23 cellular contexts compared by ENCODE assay signal in genomic region chr12:62214847-62215246, GRCh38. TPM values are rescaled to one million over a fixed set of nuclear protein-coding genes. Genes with fewer than 3 reads are reported as not detected.
DNase-seq lines count a peak whose midpoint lies in the region; ATAC-seq, FAIRE-seq and TF ChIP-seq lines count a peak whose summit lies in the region.
"Had no signal": no experiment of that assay in that cellular context is flagged by ENCODE, and none has a peak within 500 bp of the region (broad histone marks: within the 10 kb centered on the region; RNA-seq: fewer than 3 reads in every experiment).

No MANE protein-coding gene starts in this region.

- H2AFZ ChIP-seq in H1 (ENCODE audit: low read length), result no peak overlapping the region

- H4K91ac ChIP-seq in H1 (replicated peaks; ENCODE audit: insufficient read length, low read length), result no peak overlapping the region

- no peaks in the 10 kb centered on the region for H3K36me3 ChIP-seq in H1 (ENCODE audit: control insufficient read depth in 2 of 4, insufficient read depth in 4 of 4, low read length in 3 of 4)
- no peaks in the 10 kb centered on the region for H3K36me3 ChIP-seq in upper lobe of right lung
- H3K36me3 ChIP-seq: adrenal gland, SJCRH30 had no signal

- TF ChIP-seq EP300 in H1 (IDR thresholded peaks at IDR 0.05; ENCODE audit: borderline replicate concordance in 1 of 2, low read depth in 2 of 2, low read length in 2 of 2), result no peak

- no peak overlapping the region for H3K56ac ChIP-seq in H1 (replicated peaks; ENCODE audit: insufficient read length, low read depth, low read length)

- TF ChIP-seq CTCF in H1 (IDR thresholded peaks at IDR 0.05; ENCODE audit: control extremely low read depth in 1 of 3, insufficient read depth in 1 of 3, low read depth in 1 of 3, low read length in 3 of 3) (no peak), upper lobe of right lung (IDR thresholded peaks at IDR 0.05) (no peak)

- H3K9me3 ChIP-seq in H1 (ENCODE audit: insufficient read depth in 2 of 2, low read depth in 1 of 2, low read length in 1 of 2), result no peaks in the 10 kb centered on the region
- H3K9me3 ChIP-seq in upper lobe of right lung, result no peaks in the 10 kb centered on the region
- H3K9me3 ChIP-seq: adrenal gland, SJCRH30 had no signal

- CTCF ChIA-PET in H1 (lab: Charles Lee; ENCODE audit: partially characterized antibody), result no interaction called here

- H3K9ac ChIP-seq in H1 (replicated peaks in 1 of 4; ENCODE audit: extremely low read depth in 1 of 4, low read depth in 3 of 4, low read length in 3 of 4), result no peak overlapping the region

- H3K4me1 ChIP-seq in H1 (replicated peaks in 1 of 4; ENCODE audit: control insufficient read depth in 3 of 4, insufficient read depth in 4 of 4, low read length in 3 of 4), result no peaks in the 10 kb centered on the region
- peaks cover 4% of the 10 kb centered on the region for H3K4me1 ChIP-seq in upper lobe of right lung
- H3K4me1 ChIP-seq: SJCRH30 had no signal

- no peaks in the 10 kb centered on the region for H3K79me2 ChIP-seq in H1 (ENCODE audit: control insufficient read depth in 1 of 2, insufficient read depth in 2 of 2, low read length in 2 of 2)

- H3K23me2 ChIP-seq in H1 (ENCODE audit: low read depth, low read length), result no peaks in the 10 kb centered on the region

- no peak for TF ChIP-seq RAD21 in H1 (IDR thresholded peaks at IDR 0.05 in 1 of 2, conservative IDR thresholded peaks at IDR 0.05 in 1 of 2; ENCODE audit: low read depth in 2 of 2, low read length in 2 of 2)

- intact Hi-C loops in upper lobe of right lung (cut with DNase I), result no loop called here

- no peak overlapping the region for H3K4me3 Mint-ChIP-seq in activated naive CD8-positive, alpha-beta T cell treated with anti-CD3 and anti-CD28 coated beads, Interleukin-2, amount 10 ng/mL, durations not matched to agents 7 days and 5 days
- no peak overlapping the region for H3K4me3 Mint-ChIP-seq in activated naive CD8-positive, alpha-beta T cell treated with anti-CD3 and anti-CD28 coated beads for 36 hours
- H3K4me3 Mint-ChIP-seq: central memory CD8-positive, alpha-beta T cell; effector memory CD8-positive, alpha-beta T cell; memory B cell; neural crest cell had no signal

- H3K27ac Mint-ChIP-seq in activated naive CD8-positive, alpha-beta T cell treated with anti-CD3 and anti-CD28 coated beads, Interleukin-2, amount 10 ng/mL, durations not matched to agents 7 days and 5 days, result no peak overlapping the region
- no peak overlapping the region for H3K27ac Mint-ChIP-seq in activated naive CD8-positive, alpha-beta T cell treated with anti-CD3 and anti-CD28 coated beads for 36 hours
- H3K27ac Mint-ChIP-seq: effector memory CD8-positive, alpha-beta T cell; memory B cell had no signal

- DNase-seq in activated naive CD8-positive, alpha-beta T cell treated with anti-CD3 and anti-CD28 coated beads, Interleukin-2, amount 10 ng/mL, durations not matched to agents 7 days and 5 days, result no peak
- DNase-seq in activated naive CD8-positive, alpha-beta T cell treated with anti-CD3 and anti-CD28 coated beads for 36 hours, result no peak
- DNase-seq in NOMO-1 (lab: John Stamatoyannopoulos, UW; ENCODE audit: unreplicated experiment in 2 of 2) (peak; percentile 51 to 75), H1 (ENCODE audit: low read depth in 1 of 2, low spot score in 2 of 2) (no peak), upper lobe of right lung (no peak), NCI-H748 treated with DMSO at 0.1 percent for 48 hours (lab: John Stamatoyannopoulos, UW) (no peak)
- DNase-seq: activated CD4-positive, alpha-beta T cell treated with anti-CD3 and anti-CD28 coated beads, Interleukin-2, amount 50 U/mL, for 1 hour; activated T-cell treated with anti-CD3 and anti-CD28 coated beads for 4 hours; adrenal gland; COR-L47; effector memory CD8-positive, alpha-beta T cell; NCI-H187 treated with DMSO at 0.1 percent for 48 hours; retina; SJCRH30; stimulated activated naive CD4-positive, alpha-beta T cell treated with Interleukin-2 at 50 U/mL for 16 hours; T1000 had no signal

- no peaks in the 10 kb centered on the region for H3K27me3 ChIP-seq in H1 (replicated peaks in 1 of 4; ENCODE audit: control insufficient read depth in 3 of 4, extremely low read depth in 1 of 4, insufficient read depth in 3 of 4, low read length in 3 of 4)
- H3K27me3 ChIP-seq in upper lobe of right lung, result no peaks in the 10 kb centered on the region
- H3K27me3 ChIP-seq: adrenal gland, SJCRH30 had no signal

- no peak overlapping the region for H4K8ac ChIP-seq in H1 (ENCODE audit: extremely low read depth, insufficient read depth, low read length)

- peaks cover 6% of the 10 kb centered on the region for H3K27me3 Mint-ChIP-seq in activated naive CD8-positive, alpha-beta T cell treated with anti-CD3 and anti-CD28 coated beads, Interleukin-2, amount 10 ng/mL, durations not matched to agents 7 days and 5 days
- peaks cover 5% of the 10 kb centered on the region for H3K27me3 Mint-ChIP-seq in activated naive CD8-positive, alpha-beta T cell treated with anti-CD3 and anti-CD28 coated beads for 36 hours

- no peak overlapping the region for H4K5ac ChIP-seq in H1 (ENCODE audit: insufficient read length, low read depth, low read length)

- H3K4me2 ChIP-seq in H1 (ENCODE audit: insufficient read depth in 1 of 2, low read depth in 2 of 2, low read length in 2 of 2), result no peak overlapping the region

- H2BK5ac ChIP-seq in H1 (ENCODE audit: low read depth, low read length), result no peak overlapping the region

- H3K4me1 Mint-ChIP-seq in activated naive CD8-positive, alpha-beta T cell treated with anti-CD3 and anti-CD28 coated beads, Interleukin-2, amount 10 ng/mL, durations not matched to agents 7 days and 5 days, result peaks cover 8% of the 10 kb centered on the region
- peaks cover 13% of the 10 kb centered on the region for H3K4me1 Mint-ChIP-seq in activated naive CD8-positive, alpha-beta T cell treated with anti-CD3 and anti-CD28 coated beads for 36 hours
- H3K4me1 Mint-ChIP-seq: memory B cell, neural crest cell had no signal

- H3K4ac ChIP-seq in H1 (replicated peaks; ENCODE audit: insufficient read length, low read depth, low read length), result no peak overlapping the region

- no peak for TF ChIP-seq POLR2A in H1 (IDR thresholded peaks at IDR 0.05; ENCODE audit: control extremely low read depth in 1 of 2, low read depth in 2 of 2, low read length in 2 of 2)

- H3K36me3 Mint-ChIP-seq in activated naive CD8-positive, alpha-beta T cell treated with anti-CD3 and anti-CD28 coated beads, Interleukin-2, amount 10 ng/mL, durations not matched to agents 7 days and 5 days, result no peaks in the 10 kb centered on the region
- no peaks in the 10 kb centered on the region for H3K36me3 Mint-ChIP-seq in activated naive CD8-positive, alpha-beta T cell treated with anti-CD3 and anti-CD28 coated beads for 36 hours
- H3K36me3 Mint-ChIP-seq: memory B cell had no signal

- H2BK12ac ChIP-seq in H1 (ENCODE audit: low read depth, low read length), result no peak overlapping the region

- H3K18ac ChIP-seq in H1 (ENCODE audit: extremely low read depth, low read length), result no peak overlapping the region

- H3K23ac ChIP-seq in H1 (ENCODE audit: insufficient read length), result no peak overlapping the region

- H3K9me3 Mint-ChIP-seq in activated naive CD8-positive, alpha-beta T cell treated with anti-CD3 and anti-CD28 coated beads, Interleukin-2, amount 10 ng/mL, durations not matched to agents 7 days and 5 days, result no peaks in the 10 kb centered on the region
- no peaks in the 10 kb centered on the region for H3K9me3 Mint-ChIP-seq in activated naive CD8-positive, alpha-beta T cell treated with anti-CD3 and anti-CD28 coated beads for 36 hours
- H3K9me3 Mint-ChIP-seq: central memory CD8-positive, alpha-beta T cell; effector memory CD8-positive, alpha-beta T cell; memory B cell; neural crest cell had no signal

- no peak overlapping the region for H3K14ac ChIP-seq in H1 (ENCODE audit: insufficient read length)

- ATAC-seq in activated naive CD8-positive, alpha-beta T cell treated with anti-CD3 and anti-CD28 coated beads, Interleukin-2, amount 10 ng/mL, durations not matched to agents 7 days and 5 days (ENCODE audit: low read depth), result peak; percentile 60
- peak; percentile 36 for ATAC-seq in upper lobe of right lung
- no peak for ATAC-seq in HG03159 (IDR thresholded peaks at IDR 0.05; ENCODE audit: unreplicated experiment)
- ATAC-seq in GM18861 (IDR thresholded peaks at IDR 0.05; ENCODE audit: unreplicated experiment), result no peak
- ATAC-seq: effector memory CD8-positive, alpha-beta T cell had no signal

- FAIRE-seq in H1 (lab: Jason Lieb, UNC), result no peak
- FAIRE-seq: islet of Langerhans, urothelium cell line had no signal

- no peaks in the 10 kb centered on the region for H4K20me1 ChIP-seq in H1 (replicated peaks in 1 of 2; ENCODE audit: control insufficient read depth in 1 of 2, insufficient read depth in 2 of 2, low read length in 2 of 2)

- H3K79me1 ChIP-seq in H1 (ENCODE audit: low read depth, low read length), result no peaks in the 10 kb centered on the region

- POLR2A ChIA-PET in activated naive CD8-positive, alpha-beta T cell treated with anti-CD3 and anti-CD28 coated beads, Interleukin-2, amount 10 ng/mL, durations not matched to agents 7 days and 5 days (lab: Charles Lee), result no interaction called here
- POLR2A ChIA-PET in H1 (lab: Charles Lee; ENCODE audit: partially characterized antibody), result no interaction called here

- H3K27ac ChIP-seq in H1 (ENCODE audit: low read depth, low read length) (no peak overlapping the region), upper lobe of right lung (no peak overlapping the region)
- H3K27ac ChIP-seq: adrenal gland, SJCRH30 had no signal

- H2BK20ac ChIP-seq in H1 (ENCODE audit: low read length), result no peak overlapping the region

- no peak overlapping the region for H3K4me3 ChIP-seq in H1 (ENCODE audit: extremely low read depth in 1 of 4, insufficient read depth in 2 of 4, low read depth in 3 of 4, low read length in 4 of 4)
- no peak overlapping the region for H3K4me3 ChIP-seq in upper lobe of right lung
- H3K4me3 ChIP-seq: adrenal gland, SJCRH30 had no signal

- no peak overlapping the region for H2BK15ac ChIP-seq in H1 (ENCODE audit: low read length)

- no peak overlapping the region for H2AK5ac ChIP-seq in H1 (ENCODE audit: low read depth, low read length)

- no peak overlapping the region for H2BK120ac ChIP-seq in H1 (replicated peaks; ENCODE audit: low read depth, low read length)

RNA-seq across cellular contexts. Expression of gene USP15, which starts 45.4 kb away (rescaled TPM):
- 100 to 1,000 TPM; 163 TPM for total RNA-seq in activated naive CD8-positive, alpha-beta T cell treated with anti-CD3 and anti-CD28 coated beads, Interleukin-2, amount 10 ng/mL, durations not matched to agents 7 days and 5 days
- 100 to 1,000 TPM; 118 to 137 TPM for total RNA-seq in activated naive CD8-positive, alpha-beta T cell treated with anti-CD3 and anti-CD28 coated beads for 36 hours
- total RNA-seq in H1 (2021; fragmentation: NEBNext Ultra II Directional; extraction: Animal tissue kit (Norgen Biotek cat#: 25700)), result 37.2 and 38.6 TPM in 2 replicates
- 6.8 and 12.7 TPM in 2 replicates for polyA plus RNA-seq in H1 (2011; rRNA removed)
- 14.1 TPM for polyA plus RNA-seq in H1 (2011; cell fraction: cytosol; rRNA removed)
- polyA plus RNA-seq in H1 (2011; cell fraction: nucleus; rRNA removed), result 11.5 TPM
- 15.6 to 27.7 TPM (median 19.5 TPM) in 4 replicates for polyA plus RNA-seq in H1 (2012, experiment 1 of 2)
- polyA plus RNA-seq in H1 (2012, experiment 2 of 2), result 3.0 TPM
- 27.8 TPM for polyA plus RNA-seq in H1 (2013, experiment 1 of 2)
- 31.3 TPM for polyA plus RNA-seq in H1 (2013, experiment 2 of 2)
- 31.2 and 45.5 TPM in 2 replicates for polyA minus RNA-seq in H1 (2011; rRNA and poly(A)+ RNA removed)
- 14.5 TPM for polyA minus RNA-seq in H1 (2011; cell fraction: cytosol; rRNA and poly(A)+ RNA removed)
- 97.2 TPM for polyA minus RNA-seq in H1 (2011; cell fraction: nucleus; rRNA and poly(A)+ RNA removed)
- 87.3 TPM for total RNA-seq in upper lobe of right lung

Comparison
In these comparisons a context has a peak if more than half of its experiments do, and no peak if none do; other contexts are left out.
1. ATAC-seq: peak in activated naive CD8-positive, alpha-beta T cell treated with anti-CD3 and anti-CD28 coated beads, Interleukin-2, amount 10 ng/mL, durations not matched to agents 7 days and 5 days (single experiment) and upper lobe of right lung (single experiment); none in HG03159 (single experiment) and GM18861 (single experiment).
2. DNase-seq: peak in NOMO-1 (2 of 2); none in activated naive CD8-positive, alpha-beta T cell treated with anti-CD3 and anti-CD28 coated beads, Interleukin-2, amount 10 ng/mL, durations not matched to agents 7 days and 5 days (single experiment), activated naive CD8-positive, alpha-beta T cell treated with anti-CD3 and anti-CD28 coated beads for 36 hours (single experiment), H1 (0 of 2), upper lobe of right lung (single experiment) and NCI-H748 treated with DMSO at 0.1 percent for 48 hours (single experiment).